In the genomic region with DNA sequence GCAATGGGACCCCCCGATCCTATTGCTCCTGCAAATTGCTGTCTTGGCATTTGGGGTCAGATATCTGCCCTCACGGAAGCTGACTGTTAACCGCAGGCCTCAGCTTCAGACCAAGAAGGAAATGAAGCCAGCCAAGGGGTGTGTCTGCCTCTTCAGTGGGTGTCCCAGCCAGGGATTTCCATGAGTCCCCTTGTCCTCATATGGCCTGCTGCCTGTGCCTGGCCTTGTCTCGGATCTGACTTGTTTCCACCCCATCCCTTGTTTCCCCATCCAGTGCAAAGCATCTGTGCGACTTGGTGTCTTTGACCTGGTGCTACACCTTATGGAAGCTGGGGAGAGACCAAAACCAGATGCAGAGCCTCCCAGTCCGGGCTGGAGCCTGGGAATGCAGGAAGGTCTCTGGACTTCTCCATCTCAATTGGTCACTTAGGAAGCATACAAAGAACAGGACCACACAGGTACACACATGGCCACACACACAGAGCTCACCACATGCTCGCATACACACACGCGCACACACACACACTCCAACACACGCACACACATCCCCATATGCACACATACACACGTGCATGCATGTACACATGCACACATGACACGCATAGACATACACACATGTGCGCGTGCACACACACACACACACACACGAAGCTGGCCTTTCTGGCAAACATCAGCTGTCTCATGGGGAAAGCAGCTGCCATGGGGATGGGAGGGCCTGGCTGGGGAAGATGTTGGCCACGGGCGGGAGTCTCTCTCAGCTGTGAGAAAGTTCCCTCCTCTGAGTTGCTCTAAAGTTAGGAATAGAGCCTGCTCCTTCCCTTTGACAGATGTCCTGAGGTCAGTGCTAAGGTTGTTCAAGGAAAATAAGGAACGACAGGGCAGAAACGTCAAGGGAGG, we compare ENCODE assay signal across 13 cellular contexts.
DNase-seq lines count a peak whose midpoint lies in the region; ATAC-seq, FAIRE-seq and TF ChIP-seq lines count a peak whose summit lies in the region.
"Had no signal": no experiment of that assay in that cellular context is flagged by ENCODE, and none has a peak within 500 bp of the region (broad histone marks: within the 10 kb centered on the region; RNA-seq: fewer than 3 reads in every experiment).

No MANE protein-coding gene starts in this region.

- intact Hi-C loops in endothelial cell of umbilical vein (cut with micrococcal nuclease) = no loop called here

- CTCF ChIA-PET in endothelial cell of umbilical vein (lab: Charles Lee) = interaction anchor here (1.4 kb wide), 1 partner anchor 427 kb away, joined by 4 read pairs; no protein-coding TSS in a partner anchor

- H3K4me1 Mint-ChIP-seq in neural progenitor cell = no peaks in the 10 kb centered on the region
- peaks cover 8% of the 10 kb centered on the region for H3K4me1 Mint-ChIP-seq in activated naive CD8-positive, alpha-beta T cell treated with anti-CD3 and anti-CD28 coated beads, Interleukin-2, amount 50 U/mL, for 24 hours

- H4K20me1 ChIP-seq in Karpas-422 (ENCODE audit: insufficient read depth, low read depth, low read length) (no peaks in the 10 kb centered on the region), endothelial cell of umbilical vein (replicated peaks; ENCODE audit: control insufficient read depth, extremely low read depth, insufficient read depth, low read length) (no peaks in the 10 kb centered on the region), neural progenitor cell (ENCODE audit: low read depth) (no peaks in the 10 kb centered on the region)

- no peaks in the 10 kb centered on the region for H3K27me3 ChIP-seq in Karpas-422 (ENCODE audit: low read length)
- H3K27me3 ChIP-seq in endothelial cell of umbilical vein (ENCODE audit: control insufficient read depth in 2 of 2, insufficient read depth in 2 of 2, low read length in 2 of 2) = no peaks in the 10 kb centered on the region
- no peaks in the 10 kb centered on the region for H3K27me3 ChIP-seq in neural progenitor cell

- H3K9me2 ChIP-seq in Karpas-422 (replicated peaks; ENCODE audit: insufficient read depth, low read length) = no peaks in the 10 kb centered on the region

- H3K4me2 ChIP-seq in Karpas-422 (ENCODE audit: low read depth, low read length, poor library complexity, severe bottlenecking) = peak overlapping the region; percentile 16
- H3K4me2 ChIP-seq in endothelial cell of umbilical vein (ENCODE audit: insufficient read depth, low read length) = no peak overlapping the region
- H3K4me2 ChIP-seq in neural progenitor cell = no peak overlapping the region

- H3K9me3 Mint-ChIP-seq in neural progenitor cell = no peaks in the 10 kb centered on the region
- no peaks in the 10 kb centered on the region for H3K9me3 Mint-ChIP-seq in activated naive CD8-positive, alpha-beta T cell treated with anti-CD3 and anti-CD28 coated beads, Interleukin-2, amount 50 U/mL, for 24 hours
- H3K9me3 Mint-ChIP-seq: HFFc6; T-helper 1 cell treated with Interleukin-12 subunit alpha and Interleukin-12 subunit beta and Interleukin-4 antibody, amounts not matched to agents 30 μg/mL and 1 μg/mL, for 36 hours had no signal

- peaks cover 3% of the 10 kb centered on the region for H3K27me3 Mint-ChIP-seq in neural progenitor cell (ENCODE audit: insufficient read depth, low read depth)
- peaks cover 2% of the 10 kb centered on the region for H3K27me3 Mint-ChIP-seq in activated naive CD8-positive, alpha-beta T cell treated with anti-CD3 and anti-CD28 coated beads, Interleukin-2, amount 50 U/mL, for 24 hours

- no peak for TF ChIP-seq POLR2A in endothelial cell of umbilical vein (IDR thresholded peaks at IDR 0.05; ENCODE audit: low read depth, low read length)

- H3K27ac Mint-ChIP-seq in neural progenitor cell = peak overlapping the region; percentile 19
- no peak overlapping the region for H3K27ac Mint-ChIP-seq in activated naive CD8-positive, alpha-beta T cell treated with anti-CD3 and anti-CD28 coated beads, Interleukin-2, amount 50 U/mL, for 24 hours
- H3K27ac Mint-ChIP-seq: HFFc6; T-helper 1 cell treated with Interleukin-12 subunit alpha and Interleukin-12 subunit beta and Interleukin-4 antibody, amounts not matched to agents 30 μg/mL and 1 μg/mL, for 36 hours had no signal

- no peaks in the 10 kb centered on the region for H3K9me1 ChIP-seq in endothelial cell of umbilical vein (replicated peaks; ENCODE audit: control insufficient read depth, extremely low read depth, insufficient read depth, low read length)

- no peaks in the 10 kb centered on the region for H3K36me3 ChIP-seq in Karpas-422 (ENCODE audit: insufficient read depth, low read length)
- no peaks in the 10 kb centered on the region for H3K36me3 ChIP-seq in endothelial cell of umbilical vein (ENCODE audit: control insufficient read depth in 2 of 2, extremely low read depth in 1 of 2, insufficient read depth in 2 of 2, low read length in 2 of 2)
- H3K36me3 ChIP-seq in neural progenitor cell = peaks cover 5% of the 10 kb centered on the region

- no peaks in the 10 kb centered on the region for H3K79me2 ChIP-seq in Karpas-422 (ENCODE audit: low read length)
- H3K79me2 ChIP-seq in endothelial cell of umbilical vein (ENCODE audit: control insufficient read depth, insufficient read depth, low read length) = no peaks in the 10 kb centered on the region
- no peaks in the 10 kb centered on the region for H3K79me2 ChIP-seq in neural progenitor cell (ENCODE audit: low read depth)

- H3K27ac ChIP-seq in Karpas-422 (ENCODE audit: low read length) = no peak overlapping the region
- H3K27ac ChIP-seq in endothelial cell of umbilical vein (ENCODE audit: insufficient read depth, low read depth, low read length) = no peak overlapping the region
- H3K27ac ChIP-seq in neural progenitor cell = no peak overlapping the region

- peak; percentile 88 for FAIRE-seq in endothelial cell of umbilical vein (lab: Jason Lieb, UNC)
- FAIRE-seq: endometrium had no signal

- H3K9me3 ChIP-seq in Karpas-422 (ENCODE audit: low read length) (no peaks in the 10 kb centered on the region), endothelial cell of umbilical vein (replicated peaks; ENCODE audit: control insufficient read depth, insufficient read depth, low read length) (no peaks in the 10 kb centered on the region), neural progenitor cell (ENCODE audit: low read depth) (no peaks in the 10 kb centered on the region)

- H3K4me1 ChIP-seq in Karpas-422 (ENCODE audit: low read length) (peaks cover 64% of the 10 kb centered on the region), endothelial cell of umbilical vein (ENCODE audit: control insufficient read depth, extremely low read depth, insufficient read depth, low read length) (peaks cover 23% of the 10 kb centered on the region), neural progenitor cell (no peaks in the 10 kb centered on the region)

- TF ChIP-seq CTCF in endothelial cell of umbilical vein (IDR thresholded peaks at IDR 0.05; ENCODE audit: extremely low read depth in 1 of 2, insufficient read depth in 1 of 2, low read depth in 1 of 2, low read length in 2 of 2) = no peak
- no peak for TF ChIP-seq CTCF in neural progenitor cell (IDR thresholded peaks at IDR 0.05)

- peak; percentile 54 for DNase-seq in GDM1 (lab: John Stamatoyannopoulos, UW)
- DNase-seq in Karpas-422 = no peak
- peak; percentile 42 for DNase-seq in endothelial cell of umbilical vein (ENCODE audit: low read depth, low spot score)
- no peak for DNase-seq in neural progenitor cell (ENCODE audit: low spot score)
- no peak for DNase-seq in activated naive CD8-positive, alpha-beta T cell treated with anti-CD3 and anti-CD28 coated beads, Interleukin-2, amount 50 U/mL, for 24 hours
- DNase-seq in NCI-H1417 (lab: John Stamatoyannopoulos, UW) = no peak
- DNase-seq: caudate nucleus, HFFc6, hypothalamus, NCI-H69 had no signal

- peaks cover 51% of the 10 kb centered on the region for H3K36me3 Mint-ChIP-seq in neural progenitor cell
- H3K36me3 Mint-ChIP-seq in activated naive CD8-positive, alpha-beta T cell treated with anti-CD3 and anti-CD28 coated beads, Interleukin-2, amount 50 U/mL, for 24 hours (ENCODE audit: low read depth) = no peaks in the 10 kb centered on the region

- no TSS peak for BruUV-seq in endothelial cell of umbilical vein (replicated peaks; lab: Mats Ljungman, UMichigan)

- H3K9ac ChIP-seq in Karpas-422 (ENCODE audit: low read length) = no peak overlapping the region
- H3K9ac ChIP-seq in endothelial cell of umbilical vein (replicated peaks; ENCODE audit: extremely low read depth, insufficient read depth, low read length) = no peak overlapping the region
- H3K9ac ChIP-seq in neural progenitor cell = no peak overlapping the region

- no peak overlapping the region for H3K4me3 Mint-ChIP-seq in neural progenitor cell
- no peak overlapping the region for H3K4me3 Mint-ChIP-seq in activated naive CD8-positive, alpha-beta T cell treated with anti-CD3 and anti-CD28 coated beads, Interleukin-2, amount 50 U/mL, for 24 hours
- H3K4me3 Mint-ChIP-seq: HFFc6; T-helper 1 cell treated with Interleukin-12 subunit alpha and Interleukin-12 subunit beta and Interleukin-4 antibody, amounts not matched to agents 30 μg/mL and 1 μg/mL, for 36 hours had no signal

- no peak for ATAC-seq in activated naive CD8-positive, alpha-beta T cell treated with anti-CD3 and anti-CD28 coated beads, Interleukin-2, amount 50 U/mL, for 24 hours
- no peak for ATAC-seq in GM21367 (IDR thresholded peaks at IDR 0.05; ENCODE audit: unreplicated experiment)

- POLR2A ChIA-PET in endothelial cell of umbilical vein (lab: Charles Lee) = no interaction called here

- H3F3A ChIP-seq in neural progenitor cell (ENCODE audit: low read depth) = peaks cover 8% of the 10 kb centered on the region

- H3K4me3 ChIP-seq in Karpas-422 (ENCODE audit: low read length) (no peak overlapping the region), endothelial cell of umbilical vein (replicated peaks in 1 of 3; ENCODE audit: insufficient read depth in 1 of 3, low read depth in 1 of 3, low read length in 3 of 3) (no peak overlapping the region), neural progenitor cell (no peak overlapping the region)

- dilution Hi-C loops in endothelial cell of umbilical vein (cut with MboI; ENCODE audit: extremely low pct_ligation_motif_present, low sequenced_read_pairs) = no loop called here

- H2AFZ ChIP-seq in Karpas-422 (ENCODE audit: low read length) (no peak overlapping the region), endothelial cell of umbilical vein (ENCODE audit: low read depth, low read length) (no peak overlapping the region), neural progenitor cell (replicated peaks) (no peak overlapping the region)

TF ChIP-seq in endothelial cell of umbilical vein, 7 proteins besides CTCF, POLR2A, EP300 and RAD21:
- TF ChIP-seq POLR2AphosphoS5 (IDR thresholded peaks at IDR 0.05; ENCODE audit: insufficient read depth, low read depth, low read length) (peak; percentile 62), FOS (IDR thresholded peaks at IDR 0.05; ENCODE audit: borderline replicate concordance, insufficient read depth, low read length) (peak; percentile 56), JUN (IDR thresholded peaks at IDR 0.05; ENCODE audit: borderline replicate concordance, insufficient read depth, insufficient read length, low read depth) (no peak), GATA2 (IDR thresholded peaks at IDR 0.05; ENCODE audit: insufficient read depth, insufficient read length, low read depth, low read length) (peak; percentile 59)

Comparison
In these comparisons a context has a peak if more than half of its experiments do, and no peak if none do; other contexts are left out.
1. DNase-seq: peak in GDM1 (single experiment) and endothelial cell of umbilical vein (single experiment); none in Karpas-422 (single experiment), neural progenitor cell (single experiment), activated naive CD8-positive, alpha-beta T cell treated with anti-CD3 and anti-CD28 coated beads, Interleukin-2, amount 50 U/mL, for 24 hours (single experiment) and NCI-H1417 (0 of 3).